ENCODE assay signal across 9 cellular contexts in genomic region chr11:107957109-107957588, GRCh38. TPM values are rescaled to one million over a fixed set of nuclear protein-coding genes. Genes with fewer than 3 reads are reported as not detected.
A peak's percentile ranks its signal among the peaks of the same experiment; 100 is the strongest.
DNase-seq lines count a peak whose midpoint lies in the region; ATAC-seq and TF ChIP-seq lines count a peak whose summit lies in the region.
"Had no signal": no experiment of that assay in that cellular context is flagged by ENCODE, and none has a peak within 500 bp of the region (broad histone marks: within the 10 kb centered on the region; RNA-seq: fewer than 3 reads in every experiment).

No MANE protein-coding gene starts in this region.

- H3K27ac ChIP-seq in hepatocyte: no peak overlapping the region
- no peak overlapping the region for H3K27ac ChIP-seq in Karpas-422 (ENCODE audit: low read length)

- TF ChIP-seq CTCF in BJ (IDR thresholded peaks at IDR 0.05; ENCODE audit: insufficient read depth, low read depth, low read length) (no peak), hepatocyte (IDR thresholded peaks at IDR 0.05; ENCODE audit: poor library complexity) (no peak)

- CTCF ChIA-PET in BJ (lab: Yijun Ruan, JAX): no interaction called here
- CTCF ChIA-PET in activated CD4-positive, alpha-beta T cell treated with anti-CD3 and anti-CD28 coated beads for 36 hours (lab: Charles Lee): interaction anchor here (0.6 to 1.9 kb wide), 3 partner anchors 16 to 365 kb away, joined by 3 to 4 read pairs (median 3); no protein-coding TSS in a partner anchor

- H3K27me3 ChIP-seq in BJ (ENCODE audit: control insufficient read depth, insufficient read depth, low read length) (no peaks in the 10 kb centered on the region), hepatocyte (no peaks in the 10 kb centered on the region), Karpas-422 (ENCODE audit: low read length) (no peaks in the 10 kb centered on the region)

- no peaks in the 10 kb centered on the region for H3K36me3 ChIP-seq in BJ (ENCODE audit: control insufficient read depth, insufficient read depth, low read length)
- no peaks in the 10 kb centered on the region for H3K36me3 ChIP-seq in hepatocyte (replicated peaks; ENCODE audit: insufficient read depth, low read depth)
- peaks cover 4% of the 10 kb centered on the region; the same call in 1 of the 2 replicates for H3K36me3 ChIP-seq in Karpas-422 (ENCODE audit: insufficient read depth, low read length)

- H4K20me1 ChIP-seq in hepatocyte (ENCODE audit: insufficient read depth, poor library complexity, severe bottlenecking): no peaks in the 10 kb centered on the region
- no peaks in the 10 kb centered on the region for H4K20me1 ChIP-seq in Karpas-422 (ENCODE audit: insufficient read depth, low read depth, low read length)

- no peak overlapping the region for H2AFZ ChIP-seq in hepatocyte
- no peak overlapping the region for H2AFZ ChIP-seq in Karpas-422 (ENCODE audit: low read length)

- H3K9me3 ChIP-seq in hepatocyte (ENCODE audit: low read depth): no peaks in the 10 kb centered on the region
- H3K9me3 ChIP-seq in T-helper 17 cell (ENCODE audit: control insufficient read depth, low read length, poor library complexity, severe bottlenecking): no peaks in the 10 kb centered on the region
- H3K9me3 ChIP-seq in Karpas-422 (ENCODE audit: low read length): no peaks in the 10 kb centered on the region

- peaks cover 3% of the 10 kb centered on the region for H3K36me3 Mint-ChIP-seq in T-helper 17 cell (ENCODE audit: low read depth)
- H3K36me3 Mint-ChIP-seq in activated CD4-positive, alpha-beta T cell treated with anti-CD3 and anti-CD28 coated beads for 36 hours (ENCODE audit: low read depth): no peaks in the 10 kb centered on the region

- H3K9me2 ChIP-seq in hepatocyte (replicated peaks; ENCODE audit: insufficient read depth): no peaks in the 10 kb centered on the region
- H3K9me2 ChIP-seq in Karpas-422 (replicated peaks; ENCODE audit: insufficient read depth, low read length): no peaks in the 10 kb centered on the region

- no peak overlapping the region for H3K9ac ChIP-seq in Karpas-422 (ENCODE audit: low read length)

- H3K79me2 ChIP-seq in hepatocyte (no peaks in the 10 kb centered on the region), Karpas-422 (ENCODE audit: low read length) (peaks cover 88% of the 10 kb centered on the region)

- peaks cover 35% of the 10 kb centered on the region for H3K27me3 Mint-ChIP-seq in T-helper 17 cell
- peaks cover 17% of the 10 kb centered on the region for H3K27me3 Mint-ChIP-seq in activated CD4-positive, alpha-beta T cell treated with anti-CD3 and anti-CD28 coated beads for 36 hours

- intact Hi-C loops in activated CD4-positive, alpha-beta T cell treated with anti-CD3 and anti-CD28 coated beads for 36 hours (cut with DNase I, micrococcal nuclease): no loop called here

- DNase-seq in BJ (ENCODE audit: low read depth) (peak; percentile 9), NCI-H446 (lab: John Stamatoyannopoulos, UW) (peak; percentile 81 to 85), hepatocyte (ENCODE audit: low spot score) (no peak), SW480 (ENCODE audit: low spot score) (no peak), T-helper 17 cell (no peak), Karpas-422 (no peak)
- DNase-seq in activated CD4-positive, alpha-beta T cell treated with anti-CD3 and anti-CD28 coated beads for 36 hours: no peak
- DNase-seq: activated T-cell treated with anti-CD3 and anti-CD28 coated beads, Interleukin-2, amount 50 U/mL, for 72 hours had no signal

- no peaks in the 10 kb centered on the region for H3K4me1 ChIP-seq in hepatocyte (ENCODE audit: insufficient read depth)
- no peaks in the 10 kb centered on the region for H3K4me1 ChIP-seq in Karpas-422 (ENCODE audit: low read length)

- 20% methylated on average over 1 of the region's 1 CpG for WGBS in hepatocyte (ENCODE audit: low lambda C conversion rate, missing lambda C conversion rate)

- POLR2A ChIA-PET in BJ (lab: Charles Lee): no interaction called here
- POLR2A ChIA-PET in activated CD4-positive, alpha-beta T cell treated with anti-CD3 and anti-CD28 coated beads for 36 hours (lab: Charles Lee): no interaction called here

- H3K27ac Mint-ChIP-seq in T-helper 17 cell: no peak overlapping the region
- H3K27ac Mint-ChIP-seq in activated CD4-positive, alpha-beta T cell treated with anti-CD3 and anti-CD28 coated beads for 36 hours: no peak overlapping the region
- H3K27ac Mint-ChIP-seq: activated T-cell treated with anti-CD3 and anti-CD28 coated beads, Interleukin-2, amount 50 U/mL, for 72 hours had no signal

- H3K4me3 ChIP-seq in BJ (ENCODE audit: low read depth, low read length) (no peak overlapping the region), hepatocyte (no peak overlapping the region), Karpas-422 (ENCODE audit: low read length) (no peak overlapping the region)

- peak overlapping the region; percentile 15 for H3K4me2 ChIP-seq in hepatocyte
- H3K4me2 ChIP-seq in Karpas-422 (ENCODE audit: low read depth, low read length, poor library complexity, severe bottlenecking): no peak overlapping the region

- no peak overlapping the region for H3K4me3 Mint-ChIP-seq in T-helper 17 cell
- H3K4me3 Mint-ChIP-seq in activated CD4-positive, alpha-beta T cell treated with anti-CD3 and anti-CD28 coated beads for 36 hours: no peak overlapping the region
- H3K4me3 Mint-ChIP-seq: activated T-cell treated with anti-CD3 and anti-CD28 coated beads, Interleukin-2, amount 50 U/mL, for 72 hours had no signal

- H3K9me3 Mint-ChIP-seq in activated CD4-positive, alpha-beta T cell treated with anti-CD3 and anti-CD28 coated beads for 36 hours (ENCODE audit: low read depth): no peaks in the 10 kb centered on the region
- H3K9me3 Mint-ChIP-seq: activated T-cell treated with anti-CD3 and anti-CD28 coated beads, Interleukin-2, amount 50 U/mL, for 72 hours had no signal

- peak; percentile 75 for ATAC-seq in GM21390 (IDR thresholded peaks at IDR 0.05; ENCODE audit: unreplicated experiment)
- no peak for ATAC-seq in T-helper 17 cell
- no peak for ATAC-seq in activated CD4-positive, alpha-beta T cell treated with anti-CD3 and anti-CD28 coated beads for 36 hours
- ATAC-seq: activated T-cell treated with anti-CD3 and anti-CD28 coated beads, Interleukin-2, amount 50 U/mL, for 72 hours had no signal

- peaks cover 5% of the 10 kb centered on the region for H3K4me1 Mint-ChIP-seq in T-helper 17 cell
- H3K4me1 Mint-ChIP-seq in activated CD4-positive, alpha-beta T cell treated with anti-CD3 and anti-CD28 coated beads for 36 hours: no peaks in the 10 kb centered on the region

RNA-seq across cellular contexts. Expression of gene RAB39A, which starts 28.9 kb away (rescaled TPM):
- polyA plus RNA-seq in BJ (2011; rRNA removed) (not detected in 2 replicates), hepatocyte (not detected in 2 replicates)
- not detected in 2 replicates for polyA minus RNA-seq in BJ (2011; rRNA and poly(A)+ RNA removed)
- total RNA-seq in hepatocyte (0.43 and 1.6 TPM in 2 replicates), T-helper 17 cell (under 1 TPM in 1 of 2 donors, not detected in 1; 0.20 TPM)
- under 1 TPM; 0.12 to 0.16 TPM for total RNA-seq in activated CD4-positive, alpha-beta T cell treated with anti-CD3 and anti-CD28 coated beads for 36 hours
- total RNA-seq in Karpas-422 (2014; rRNA removed; shearing (Covaris generic); ENCODE audit: low replicate concordance): 36.2 and 52.7 TPM in 2 replicates

RNA-seq across cellular contexts. Expression of gene CUL5, which starts 51.5 kb away (rescaled TPM):
- polyA plus RNA-seq in BJ (2011; rRNA removed): 16.8 and 20.8 TPM in 2 replicates
- 39.0 and 47.6 TPM in 2 replicates for polyA minus RNA-seq in BJ (2011; rRNA and poly(A)+ RNA removed)
- total RNA-seq in hepatocyte: 27.6 and 31.3 TPM in 2 replicates
- 20.9 and 23.2 TPM in 2 replicates for polyA plus RNA-seq in hepatocyte
- 10 to 100 TPM; 37.8 to 59.9 TPM for total RNA-seq in T-helper 17 cell
- total RNA-seq in activated CD4-positive, alpha-beta T cell treated with anti-CD3 and anti-CD28 coated beads for 36 hours: 10 to 100 TPM; 19.7 to 34.4 TPM
- total RNA-seq in Karpas-422 (2014; rRNA removed; shearing (Covaris generic); ENCODE audit: low replicate concordance): 35.2 and 79.9 TPM in 2 replicates

Comparison
In these comparisons a context has a peak if more than half of its experiments do, and no peak if none do; other contexts are left out.
1. DNase-seq: peak in BJ (single experiment) and NCI-H446 (2 of 2); none in hepatocyte (single experiment), SW480 (single experiment), T-helper 17 cell (0 of 3), activated CD4-positive, alpha-beta T cell treated with anti-CD3 and anti-CD28 coated beads for 36 hours (single experiment) and Karpas-422 (single experiment).
2. RNA of gene RAB39A, which starts 28.9 kb away (total RNA-seq): 36.2 to 52.7 TPM in Karpas-422; 0.43 to 1.6 TPM in hepatocyte, 0.20 TPM in T-helper 17 cell and 0.12 to 0.16 TPM in activated CD4-positive, alpha-beta T cell treated with anti-CD3 and anti-CD28 coated beads for 36 hours; every median in the first group is over 10 times any median in the second.